In the genomic region with DNA sequence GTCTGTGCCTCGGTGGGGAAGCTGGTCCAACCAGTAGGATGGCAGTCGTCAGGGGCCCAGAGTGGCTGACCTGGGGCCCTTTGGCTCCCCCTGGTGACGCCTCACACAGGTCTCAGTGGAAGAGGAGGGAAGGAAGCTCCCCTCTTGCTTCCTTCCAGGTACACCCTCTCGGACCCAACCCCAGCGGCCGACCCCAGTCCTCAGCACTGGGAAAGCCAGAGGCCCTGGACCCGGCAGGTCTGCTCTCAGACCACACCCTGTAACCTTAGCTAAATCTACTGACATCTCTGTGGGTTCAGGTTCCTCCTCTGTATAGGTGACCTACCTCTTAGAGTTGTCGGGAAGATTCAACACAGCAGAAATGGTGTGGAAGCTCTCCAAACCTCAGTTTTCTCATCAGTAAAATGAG, we compare ENCODE assay signal across 8 cellular contexts. TPM values are rescaled to one million over a fixed set of nuclear protein-coding genes. Genes with fewer than 3 reads are reported as not detected.
DNase-seq lines count a peak whose midpoint lies in the region; ATAC-seq, FAIRE-seq and TF ChIP-seq lines count a peak whose summit lies in the region.

No MANE protein-coding gene starts in this region.

- POLR2A ChIA-PET in AG04449 (lab: Yijun Ruan, JAX), result no interaction called here

- H3K4me1 ChIP-seq in NT2/D1 (ENCODE audit: insufficient read depth, insufficient read length) (peaks cover 3% of the 10 kb centered on the region), osteoblast (ENCODE audit: insufficient read depth, low read length) (no peaks in the 10 kb centered on the region), upper lobe of left lung (peaks cover 15 to 32% (median 21%) of the 10 kb centered on the region in 4 donors)

- peaks cover 40% of the 10 kb centered on the region for H3K27me3 ChIP-seq in NT2/D1 (ENCODE audit: insufficient read depth, insufficient read length)
- H3K27me3 ChIP-seq in osteoblast (ENCODE audit: insufficient read depth, low read length), result peaks cover 26% of the 10 kb centered on the region
- peaks cover 0 to 27% (median 18%) of the 10 kb centered on the region in 4 donors for H3K27me3 ChIP-seq in upper lobe of left lung

- TF ChIP-seq CTCF in AG04449 (IDR thresholded peaks at IDR 0.05; ENCODE audit: insufficient read depth, low read length, missing control alignments), result peak; percentile 70
- peak; percentile 57 for TF ChIP-seq CTCF in fibroblast of mammary gland (conservative IDR thresholded peaks at IDR 0.05; ENCODE audit: control insufficient read depth, insufficient read depth, low read depth, low read length)
- TF ChIP-seq CTCF in osteoblast (IDR thresholded peaks at IDR 0.05; ENCODE audit: extremely low read depth, low read depth, low read length), result peak; percentile 51
- peak; percentile 47 to 77 (median 64) for TF ChIP-seq CTCF in upper lobe of left lung (IDR thresholded peaks at IDR 0.05)

- WGBS in upper lobe of left lung, 2 donors, result 18 to 31% methylated on average over 5 to 8 of the region's 8 CpGs

- H2AFZ ChIP-seq in osteoblast (ENCODE audit: low read length), result no peak overlapping the region

- DNase-seq in AG04449 (ENCODE audit: low read depth, low spot score), result no peak
- peak; percentile 60 for DNase-seq in GM18507 (ENCODE audit: extremely low spot score, insufficient read length, low read depth)
- peak; percentile 23 for DNase-seq in NT2/D1 (ENCODE audit: low read depth, low spot score)
- peak; percentile 55 for DNase-seq in activated T-cell treated with anti-CD3 and anti-CD28 coated beads for 24 hours (ENCODE audit: low read depth)
- peak; percentile 10 for DNase-seq in fibroblast of mammary gland (ENCODE audit: low read depth)
- DNase-seq in osteoblast (ENCODE audit: insufficient read length, low spot score, missing footprints), result peak; percentile 93
- peak; percentile 58 to 65 for DNase-seq in upper lobe of left lung

- H4K20me1 ChIP-seq in osteoblast (ENCODE audit: insufficient read depth, low read length), result no peaks in the 10 kb centered on the region

- no peaks in the 10 kb centered on the region for H3K79me2 ChIP-seq in osteoblast (ENCODE audit: insufficient read depth, low read length)

- H3K36me3 ChIP-seq in NT2/D1 (ENCODE audit: insufficient read depth, insufficient read length, low read length) (no peaks in the 10 kb centered on the region), osteoblast (ENCODE audit: insufficient read depth, low read length) (no peaks in the 10 kb centered on the region), upper lobe of left lung (no peaks in the 10 kb centered on the region)

- H3K9me3 ChIP-seq in NT2/D1 (ENCODE audit: insufficient read depth, low read length) (no peaks in the 10 kb centered on the region; the same call in 1 of the 2 replicates), osteoblast (ENCODE audit: low read depth, low read length) (no peaks in the 10 kb centered on the region), upper lobe of left lung (no peaks in the 10 kb centered on the region)

- TF ChIP-seq EP300 in upper lobe of left lung (IDR thresholded peaks at IDR 0.05), result no peak

- no peak overlapping the region for H3K9ac ChIP-seq in NT2/D1 (ENCODE audit: insufficient read length, low read depth)

- H3K4me3 ChIP-seq in AG04449 (ENCODE audit: low read depth, low read length) (no peak overlapping the region), NT2/D1 (ENCODE audit: insufficient read length, low read depth) (no peak overlapping the region), fibroblast of mammary gland (ENCODE audit: control insufficient read depth, low read depth, low read length) (no peak overlapping the region), osteoblast (ENCODE audit: insufficient read depth, low read length) (no peak overlapping the region), upper lobe of left lung (no peak overlapping the region)

- no peak for TF ChIP-seq POLR2A in upper lobe of left lung (IDR thresholded peaks at IDR 0.05)

- FAIRE-seq in GM18507 (lab: Jason Lieb, UNC), result peak; percentile 86

- CTCF ChIA-PET in AG04449 (lab: Yijun Ruan, JAX), result interaction anchor here (0.7 to 4.5 kb wide), 20 partner anchors 9 to 118 kb away, joined by 3 to 80 read pairs (median 4); no protein-coding TSS in a partner anchor

- H3K27ac ChIP-seq in osteoblast (ENCODE audit: low read depth, low read length), result no peak overlapping the region
- no peak overlapping the region for H3K27ac ChIP-seq in upper lobe of left lung

- H3K4me2 ChIP-seq in osteoblast (ENCODE audit: insufficient read depth, low read length), result no peak overlapping the region

- ATAC-seq in upper lobe of left lung (ENCODE audit: low FRiP score in 2 of 2) (peak in 1 of 2 donors; percentile 54), HG03095 (IDR thresholded peaks at IDR 0.05; ENCODE audit: unreplicated experiment) (no peak)

RNA-seq across cellular contexts. Expression of gene SCUBE1, which starts 3.4 kb away (rescaled TPM):
- 2.1 and 2.2 TPM in 2 replicates for total RNA-seq in osteoblast
- 10 to 100 TPM in 5 of 6 donors, 1 to 10 TPM in 1; 9.7 to 55.9 (median 20.8) TPM for total RNA-seq in upper lobe of left lung
